ENCODE assay signal across 34 cellular contexts in the genomic region with DNA sequence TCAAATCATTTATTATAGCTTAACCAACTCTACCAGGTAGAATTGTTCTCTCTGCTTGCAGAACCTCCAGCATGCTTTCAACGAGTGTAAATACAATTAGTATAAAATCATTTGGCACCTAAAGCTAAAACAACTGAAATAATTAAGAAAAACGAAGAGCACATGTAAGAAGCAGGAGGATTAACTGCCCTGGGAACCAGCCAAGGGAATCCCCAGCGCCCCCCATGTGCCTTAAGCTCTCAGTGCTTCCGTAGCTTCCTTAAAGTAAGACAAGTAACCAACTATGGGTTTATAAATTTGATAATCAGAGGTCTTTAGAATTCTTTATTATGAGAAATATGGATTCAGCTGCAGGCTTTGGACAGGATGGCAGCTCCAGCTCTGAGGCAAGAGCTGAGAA.
"Had no signal": no experiment of that assay in that cellular context is flagged by ENCODE, and none has a peak within 500 bp of the region (broad histone marks: within the 10 kb centered on the region; RNA-seq: fewer than 3 reads in every experiment).

No MANE protein-coding gene starts in this region.

- H3K9me3 Mint-ChIP-seq: activated CD4-positive, alpha-beta memory T cell treated with anti-CD3 and anti-CD28 coated beads, Interleukin-2, amount 10 ng/mL, durations not matched to agents 7 days and 5 days; activated naive CD4-positive, alpha-beta T cell treated with anti-CD3 and anti-CD28 coated beads, Interleukin-2, amount 50 U/mL, for 24 hours; activated T-helper 17 cell treated with anti-CD3 and anti-CD28 coated beads, Interleukin-2, amount 50 U/mL, for 72 hours; central memory CD8-positive, alpha-beta T cell; T-cell had no signal

- ATAC-seq: activated CD8-positive, alpha-beta memory T cell treated with anti-CD3 and anti-CD28 coated beads, Interleukin-2, amount 10 ng/mL, durations not matched to agents 7 days and 5 days; activated T-helper 17 cell treated with anti-CD3 and anti-CD28 coated beads, Interleukin-2, amount 50 U/mL, for 72 hours; T-cell had no signal

- H3K27me3 Mint-ChIP-seq: activated CD4-positive, alpha-beta memory T cell treated with anti-CD3 and anti-CD28 coated beads, Interleukin-2, amount 10 ng/mL, durations not matched to agents 7 days and 5 days; activated CD8-positive, alpha-beta memory T cell treated with anti-CD3 and anti-CD28 coated beads, Interleukin-2, amount 10 ng/mL, durations not matched to agents 7 days and 5 days; activated naive CD4-positive, alpha-beta T cell treated with anti-CD3 and anti-CD28 coated beads, Interleukin-2, amount 50 U/mL, for 24 hours; activated T-helper 17 cell treated with anti-CD3 and anti-CD28 coated beads, Interleukin-2, amount 50 U/mL, for 72 hours; central memory CD8-positive, alpha-beta T cell; T-cell had no signal

- H3K4me2 ChIP-seq: KMS-11, SK-N-SH had no signal

- H3K4me3 Mint-ChIP-seq: activated CD4-positive, alpha-beta memory T cell treated with anti-CD3 and anti-CD28 coated beads, Interleukin-2, amount 10 ng/mL, durations not matched to agents 7 days and 5 days; activated CD8-positive, alpha-beta memory T cell treated with anti-CD3 and anti-CD28 coated beads, Interleukin-2, amount 10 ng/mL, durations not matched to agents 7 days and 5 days; activated naive CD4-positive, alpha-beta T cell treated with anti-CD3 and anti-CD28 coated beads, Interleukin-2, amount 50 U/mL, for 24 hours; activated T-helper 17 cell treated with anti-CD3 and anti-CD28 coated beads, Interleukin-2, amount 50 U/mL, for 72 hours; central memory CD8-positive, alpha-beta T cell; T-cell had no signal

- H3K27me3 ChIP-seq: brain microvascular endothelial cell, cardiac muscle cell, Peyer's patch, SJSA1 had no signal

- H3K4me3 ChIP-seq: cardiac muscle cell, Peyer's patch, SJSA1 had no signal

- H3K27ac Mint-ChIP-seq: activated CD4-positive, alpha-beta memory T cell treated with anti-CD3 and anti-CD28 coated beads, Interleukin-2, amount 10 ng/mL, durations not matched to agents 7 days and 5 days; activated CD8-positive, alpha-beta memory T cell treated with anti-CD3 and anti-CD28 coated beads, Interleukin-2, amount 10 ng/mL, durations not matched to agents 7 days and 5 days; activated naive CD4-positive, alpha-beta T cell treated with anti-CD3 and anti-CD28 coated beads, Interleukin-2, amount 50 U/mL, for 24 hours; T-cell had no signal

- H3K9me3 ChIP-seq: Peyer's patch, SJSA1, SK-N-SH had no signal

- H3K4me1 Mint-ChIP-seq: activated CD8-positive, alpha-beta memory T cell treated with anti-CD3 and anti-CD28 coated beads, Interleukin-2, amount 10 ng/mL, durations not matched to agents 7 days and 5 days; activated naive CD4-positive, alpha-beta T cell treated with anti-CD3 and anti-CD28 coated beads, Interleukin-2, amount 50 U/mL, for 24 hours; activated T-helper 17 cell treated with anti-CD3 and anti-CD28 coated beads, Interleukin-2, amount 50 U/mL, for 72 hours had no signal

- H3K27ac ChIP-seq: brain microvascular endothelial cell, cardiac muscle cell, KMS-11, Peyer's patch, SJSA1, VCaP had no signal

- H3K4me1 ChIP-seq: Peyer's patch, SJSA1 had no signal

- DNase-seq: activated CD4-positive, alpha-beta memory T cell treated with anti-CD3 and anti-CD28 coated beads, Interleukin-2, amount 10 ng/mL, durations not matched to agents 7 days and 5 days; activated CD4-positive, alpha-beta T cell treated with anti-CD3 and anti-CD28 coated beads for 1 hour; activated CD4-positive, alpha-beta T cell treated with anti-CD3 and anti-CD28 coated beads for 48 hours; activated CD4-positive, CD25-positive, alpha-beta regulatory T cell; activated CD8-positive, alpha-beta memory T cell treated with anti-CD3 and anti-CD28 coated beads for 24 hours; activated CD8-positive, alpha-beta memory T cell treated with anti-CD3 and anti-CD28 coated beads, Interleukin-2, amount 10 ng/mL, durations not matched to agents 7 days and 5 days; activated CD8-positive, alpha-beta memory T cell treated with anti-CD3 and anti-CD28 coated beads, Interleukin-2, amount 50 U/mL, for 48 hours; activated effector memory CD4-positive, alpha-beta T cell treated with anti-CD3 and anti-CD28 coated beads, Interleukin-2, amount 50 U/mL, for 16 hours; activated naive CD4-positive, alpha-beta T cell; activated T-cell treated with anti-CD3 and anti-CD28 coated beads, Interleukin-2, amount 50 U/mL, for 48 hours; anterior cingulate cortex; brain microvascular endothelial cell; NCI-H1092 treated with DMSO at 0.1 percent for 48 hours; NCI-H1417; NCI-H187; NCI-H2029 treated with DMSO at 0.1 percent for 48 hours; NCI-H2107; NCI-H2171; NCI-H446 treated with DMSO at 0.1 percent for 48 hours; NCI-H524; NK-92 treated with Interleukin-12 subunit alpha and Interleukin-12 subunit beta, amount 100 ng/mL, for 24 hours; Peyer's patch; RPMI8226; SK-N-SH; T-cell; T-helper 2 cell; T-helper 9 cell had no signal
